Comparison of ENCODE assay signal across 4 cellular contexts in the genomic region with DNA sequence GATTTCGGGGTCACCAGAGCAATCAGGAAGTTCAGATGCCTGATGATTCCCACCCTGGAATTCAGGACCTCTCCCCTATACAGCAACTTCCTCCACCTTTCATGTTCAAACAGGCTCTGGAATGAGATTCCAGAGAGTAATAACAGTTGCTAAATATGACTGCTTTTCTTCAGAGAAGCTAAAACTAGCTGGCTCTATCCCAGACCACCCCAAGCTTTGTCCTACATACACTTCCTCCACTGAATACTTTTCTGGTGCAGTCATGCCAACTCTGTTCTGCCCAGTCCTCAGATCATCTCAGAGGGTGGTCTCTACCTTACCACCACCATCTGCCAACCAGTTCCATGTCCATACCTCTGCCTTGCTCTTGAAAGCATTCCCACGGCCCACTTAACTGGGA. TPM values are rescaled to one million over a fixed set of nuclear protein-coding genes. Genes with fewer than 3 reads are reported as not detected.
"Had no signal": no experiment of that assay in that cellular context is flagged by ENCODE, and none has a peak within 500 bp of the region (broad histone marks: within the 10 kb centered on the region; RNA-seq: fewer than 3 reads in every experiment).

No MANE protein-coding gene starts in this region.

RNA-seq across cellular contexts. Expression of a gene that starts 27.2 kb away (rescaled TPM):
- polyA plus RNA-seq: IgD-negative memory B cell had no signal

RNA-seq across cellular contexts. Expression of a gene that starts 49.2 kb away (rescaled TPM):
- polyA plus RNA-seq: IgD-negative memory B cell had no signal

RNA-seq across cellular contexts. Expression of a gene that starts 52.0 kb away (rescaled TPM):
- total RNA-seq: HT-29, HT1080, K562 had no signal
- polyA plus RNA-seq: IgD-negative memory B cell had no signal
